ENCODE assay signal across 10 cellular contexts in the genomic region with DNA sequence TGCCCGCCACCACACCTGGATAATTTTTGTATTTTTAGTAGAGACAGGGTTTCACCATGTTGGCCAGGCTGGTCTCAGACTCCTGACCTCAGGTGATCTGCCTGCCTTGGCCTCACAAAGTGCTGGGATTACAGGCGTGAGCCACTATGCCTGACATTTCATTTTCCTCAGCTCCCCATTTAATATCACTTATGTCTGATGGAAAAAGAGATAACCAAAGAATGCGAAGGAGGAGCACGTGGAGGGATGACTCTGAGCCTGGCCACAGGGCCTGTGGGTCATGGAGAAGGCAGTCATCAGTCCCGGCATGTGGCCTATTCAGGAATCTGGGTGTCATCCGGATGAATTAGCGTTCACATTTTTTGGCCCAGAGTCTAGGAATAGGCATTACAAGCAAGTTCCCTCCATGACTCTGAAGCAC. TPM values are rescaled to one million over a fixed set of nuclear protein-coding genes. Genes with fewer than 3 reads are reported as not detected.
DNase-seq lines count a peak whose midpoint lies in the region; ATAC-seq and TF ChIP-seq lines count a peak whose summit lies in the region.
"Not testable (repeated sequence)": the region's sequence is repeated elsewhere in the genome, so short reads cannot be mapped to it uniquely, and the experiment has no call there.
"Had no signal": no experiment of that assay in that cellular context is flagged by ENCODE, and none has a peak within 500 bp of the region (broad histone marks: within the 10 kb centered on the region; RNA-seq: fewer than 3 reads in every experiment).

No MANE protein-coding gene starts in this region.

- not testable (repeated sequence) for H3K27me3 ChIP-seq in CD8-positive, alpha-beta memory T cell (ENCODE audit: insufficient read depth, low read length, poor library complexity, severe bottlenecking); Peyer's patch; endodermal cell (ENCODE audit: control insufficient read depth, insufficient read depth, low read length, poor library complexity, severe bottlenecking)

- not testable (repeated sequence) for DNase-seq in CD8-positive, alpha-beta memory T cell; Peyer's patch
- DNase-seq in HFFc6 (peak; percentile 94), endodermal cell (peak; percentile 31), cardiac septum (ENCODE audit: low spot score) (peak; percentile 68), non-pigmented ciliary epithelial cell (ENCODE audit: low read depth) (peak; percentile 62)

- H3K9me3 ChIP-seq in CD8-positive, alpha-beta memory T cell (ENCODE audit: low read length); Peyer's patch; endodermal cell (ENCODE audit: control insufficient read depth, low read length): not testable (repeated sequence)

- not testable (repeated sequence) for H3K4me1 ChIP-seq in CD8-positive, alpha-beta memory T cell (ENCODE audit: insufficient read depth, low read length); endodermal cell (ENCODE audit: control insufficient read depth, insufficient read depth, low read length)
- H3K4me1 ChIP-seq in Peyer's patch: peaks cover 0 to 25% (median 1%) of the 10 kb centered on the region in 4 donors

- WGBS in endodermal cell (ENCODE audit: insufficient coverage in 1 of 2, insufficient read length in 1 of 2), 2 experiments: 93% methylated on average over 7 of the region's 7 CpGs

- H3K27ac ChIP-seq in CD8-positive, alpha-beta memory T cell (ENCODE audit: low read depth, low read length): peak overlapping the region; percentile 54
- peak overlapping the region in 3 of 4 donors; percentile 46 to 88 (median 79) for H3K27ac ChIP-seq in Peyer's patch
- not testable (repeated sequence) for H3K27ac ChIP-seq in endodermal cell (ENCODE audit: low read depth, low read length)

- POLR2A ChIA-PET in CD8-positive, alpha-beta memory T cell (lab: Charles Lee): not testable (repeated sequence)

- H3K4me3 ChIP-seq in CD8-positive, alpha-beta memory T cell (ENCODE audit: low read length); Peyer's patch; endodermal cell (ENCODE audit: low read length): not testable (repeated sequence)

- not testable (repeated sequence) for H3K36me3 Mint-ChIP-seq in CD8-positive, alpha-beta memory T cell; HFFc6 (ENCODE audit: low read depth); activated T-helper 17 cell treated with anti-CD3 and anti-CD28 coated beads, Interleukin-2, amount 50 U/mL, for 72 hours (ENCODE audit: low read depth); endodermal cell (ENCODE audit: low read depth)

- not testable (repeated sequence) for H3K4me1 Mint-ChIP-seq in CD8-positive, alpha-beta memory T cell; activated T-helper 17 cell treated with anti-CD3 and anti-CD28 coated beads, Interleukin-2, amount 50 U/mL, for 72 hours
- H3K4me1 Mint-ChIP-seq in HFFc6 (ENCODE audit: low read depth): peaks cover 55% of the 10 kb centered on the region
- peaks cover 16% of the 10 kb centered on the region for H3K4me1 Mint-ChIP-seq in endodermal cell

- H3K27ac Mint-ChIP-seq in CD8-positive, alpha-beta memory T cell; endodermal cell: not testable (repeated sequence)
- H3K27ac Mint-ChIP-seq in HFFc6: peak overlapping the region; percentile 100
- H3K27ac Mint-ChIP-seq in activated T-helper 17 cell treated with anti-CD3 and anti-CD28 coated beads, Interleukin-2, amount 50 U/mL, for 72 hours: peak overlapping the region; percentile 50

- TF ChIP-seq CTCF in HFFc6 (IDR thresholded peaks at IDR 0.05); Peyer's patch (IDR thresholded peaks at IDR 0.05); endodermal cell (conservative IDR thresholded peaks at IDR 0.05): not testable (repeated sequence)

- H3K36me3 ChIP-seq in CD8-positive, alpha-beta memory T cell (ENCODE audit: insufficient read depth, low read length); endodermal cell (ENCODE audit: control insufficient read depth, insufficient read depth, low read length): not testable (repeated sequence)
- H3K36me3 ChIP-seq in Peyer's patch: peaks cover 0 to 31% (median 0%) of the 10 kb centered on the region in 3 donors

- H3K4me3 Mint-ChIP-seq in CD8-positive, alpha-beta memory T cell; activated T-helper 17 cell treated with anti-CD3 and anti-CD28 coated beads, Interleukin-2, amount 50 U/mL, for 72 hours; endodermal cell: not testable (repeated sequence)
- H3K4me3 Mint-ChIP-seq in HFFc6: peak overlapping the region; percentile 84

- not testable (repeated sequence) for TF ChIP-seq POLR2A in Peyer's patch (IDR thresholded peaks at IDR 0.05)

- H3K27me3 Mint-ChIP-seq in CD8-positive, alpha-beta memory T cell: peaks cover 0 to 15% of the 10 kb centered on the region in 2 donors
- H3K27me3 Mint-ChIP-seq in HFFc6 (ENCODE audit: insufficient read depth); endodermal cell (ENCODE audit: insufficient read depth): not testable (repeated sequence)
- H3K27me3 Mint-ChIP-seq in activated T-helper 17 cell treated with anti-CD3 and anti-CD28 coated beads, Interleukin-2, amount 50 U/mL, for 72 hours: peaks cover 13% of the 10 kb centered on the region

- not testable (repeated sequence) for ATAC-seq in activated T-helper 17 cell treated with anti-CD3 and anti-CD28 coated beads, Interleukin-2, amount 50 U/mL, for 72 hours (replicated peaks)

- intact Hi-C loops in cardiac septum (cut with DNase I): not testable (repeated sequence)

- H3K9me3 Mint-ChIP-seq in CD8-positive, alpha-beta memory T cell; HFFc6; activated T-helper 17 cell treated with anti-CD3 and anti-CD28 coated beads, Interleukin-2, amount 50 U/mL, for 72 hours; endodermal cell: not testable (repeated sequence)

- not testable (repeated sequence) for H3K9ac ChIP-seq in endodermal cell (ENCODE audit: extremely low read depth, low read length, poor library complexity, severe bottlenecking)

- CTCF ChIA-PET in CD8-positive, alpha-beta memory T cell (lab: Charles Lee): not testable (repeated sequence)

RNA-seq across cellular contexts. Expression of gene DDC, which starts 29.9 kb away (rescaled TPM):
- total RNA-seq in CD8-positive, alpha-beta memory T cell: not detected
- polyA plus RNA-seq in CD8-positive, alpha-beta memory T cell: not detected
- total RNA-seq in HFFc6 (2021; fragmentation: NEBNext Ultra II Directional; extraction: Animal tissue kit (Norgen Biotek cat#: 25700)): not detected
- total RNA-seq in Peyer's patch (100 to 1,000 TPM in 3 of 4 donors, 10 to 100 TPM in 1; 56.9 to 314 (median 200) TPM), endodermal cell (1 to 10 TPM; 1.1 TPM), cardiac septum (not detected)
- not detected for total RNA-seq in activated T-helper 17 cell treated with anti-CD3 and anti-CD28 coated beads, Interleukin-2, amount 50 U/mL, for 72 hours
- polyA plus RNA-seq in endodermal cell (2013, experiment 1 of 2): 2.1 TPM
- polyA plus RNA-seq in endodermal cell (2013, experiment 2 of 2): 1.4 TPM
- total RNA-seq: activated CD4-positive, alpha-beta memory T cell treated with anti-CD3 and anti-CD28 coated beads, Interleukin-2, amount 10 ng/mL, durations not matched to agents 7 days and 5 days; left ventricle myocardium superior; SJCRH30 had no signal

Comparison
In these comparisons a context has a peak if more than half of its experiments do, and no peak if none do; other contexts are left out.
1. RNA of gene DDC, which starts 29.9 kb away (total RNA-seq): 56.9 to 314 TPM in Peyer's patch; 1.1 TPM in endodermal cell, not detected in CD8-positive, alpha-beta memory T cell, not detected in activated T-helper 17 cell treated with anti-CD3 and anti-CD28 coated beads, Interleukin-2, amount 50 U/mL, for 72 hours, not detected in cardiac septum (single experiment) and not detected in HFFc6; every median in the first group is over 10 times any median in the second.